Comparison of ENCODE assay signal across 25 cellular contexts in the genomic region with DNA sequence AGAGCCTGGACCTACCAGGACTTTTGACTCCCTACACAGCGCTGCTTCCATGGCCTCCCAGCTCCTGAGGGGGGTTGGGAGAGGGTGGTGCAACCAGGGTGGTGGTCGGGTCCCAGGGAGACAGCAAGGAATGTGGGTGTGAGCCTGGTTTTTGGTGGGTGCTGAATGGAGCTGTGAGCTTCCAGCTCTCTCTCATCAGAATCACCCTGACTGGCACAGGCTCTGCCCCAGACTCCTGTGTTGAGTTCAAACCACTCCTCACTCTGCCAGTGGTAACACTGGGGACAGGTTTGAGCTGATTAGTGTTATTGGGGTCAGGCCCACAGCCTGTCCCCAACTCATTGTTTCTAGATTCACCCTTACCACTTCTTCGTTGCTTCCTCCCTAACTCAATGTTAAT. TPM values are rescaled to one million over a fixed set of nuclear protein-coding genes. Genes with fewer than 3 reads are reported as not detected.
"Had no signal": no experiment of that assay in that cellular context is flagged by ENCODE, and none has a peak within 500 bp of the region (broad histone marks: within the 10 kb centered on the region; RNA-seq: fewer than 3 reads in every experiment).

No MANE protein-coding gene starts in this region.

- H3K4me3 ChIP-seq: gastrocnemius medialis, left lung, neural progenitor cell, psoas muscle, thyroid gland had no signal

- H3K4me1 ChIP-seq: gastrocnemius medialis, left lung, psoas muscle, thyroid gland had no signal

- H3K27me3 ChIP-seq: gastrocnemius medialis, left lung, neural progenitor cell, thyroid gland had no signal

- ATAC-seq: effector memory CD8-positive, alpha-beta T cell; gastrocnemius medialis; left cardiac atrium; left lung; naive thymus-derived CD4-positive, alpha-beta T cell; psoas muscle; right cardiac atrium; stimulated activated naive CD8-positive, alpha-beta T cell treated with anti-CD3 and anti-CD28 coated beads, Interleukin-15, amount 100 ng/mL, for 72 hours had no signal

- H3K27ac Mint-ChIP-seq: effector memory CD8-positive, alpha-beta T cell; naive thymus-derived CD4-positive, alpha-beta T cell; nephron; stimulated activated naive CD8-positive, alpha-beta T cell treated with anti-CD3 and anti-CD28 coated beads, Interleukin-15, amount 100 ng/mL, for 72 hours had no signal

- H3K36me3 ChIP-seq: gastrocnemius medialis, left lung, neural progenitor cell, thyroid gland had no signal

- H3K4me3 Mint-ChIP-seq: effector memory CD8-positive, alpha-beta T cell; naive thymus-derived CD4-positive, alpha-beta T cell; nephron; neural progenitor cell; stimulated activated naive CD8-positive, alpha-beta T cell treated with anti-CD3 and anti-CD28 coated beads, Interleukin-15, amount 100 ng/mL, for 72 hours had no signal

- H3K27ac ChIP-seq: gastrocnemius medialis, left lung, neural progenitor cell, psoas muscle, thyroid gland had no signal

- DNase-seq: cerebellar nuclear complex; cortex of kidney; effector memory CD8-positive, alpha-beta T cell; head of caudate nucleus; left cardiac atrium; mesenchymal stem cell; midbrain; naive thymus-derived CD4-positive, alpha-beta T cell; psoas muscle; right cardiac atrium; small intestine; stimulated activated CD4-positive, alpha-beta T cell treated with anti-CD3 and anti-CD28 coated beads, Interleukin-12 subunit alpha, Interleukin-12 subunit beta, amount 100 ng/mL, for 4 hours; stimulated activated CD4-positive, alpha-beta T cell treated with anti-CD3 and anti-CD28 coated beads, Interleukin-1b, Interleukin-23, amount 100 ng/mL, for 48 hours; stimulated activated CD4-positive, alpha-beta T cell treated with anti-CD3 and anti-CD28 coated beads, Interleukin-4, amount 100 ng/mL, for 1 hour; stimulated activated CD8-positive, alpha-beta memory T cell treated with anti-CD3 and anti-CD28 coated beads, Interleukin-4, amount 100 ng/mL, for 48 hours; stimulated activated naive CD4-positive, alpha-beta T cell; stimulated activated naive CD8-positive, alpha-beta T cell treated with anti-CD3 and anti-CD28 coated beads, Interleukin-15, amount 100 ng/mL, for 72 hours; thyroid gland; trophoblast cell had no signal

- H3K27me3 Mint-ChIP-seq: stimulated activated naive CD8-positive, alpha-beta T cell treated with anti-CD3 and anti-CD28 coated beads, Interleukin-15, amount 100 ng/mL, for 72 hours had no signal

- H3K4me1 Mint-ChIP-seq: naive thymus-derived CD4-positive, alpha-beta T cell; stimulated activated naive CD8-positive, alpha-beta T cell treated with anti-CD3 and anti-CD28 coated beads, Interleukin-15, amount 100 ng/mL, for 72 hours had no signal

- H3K9me3 ChIP-seq: gastrocnemius medialis, left lung, psoas muscle, thyroid gland had no signal

- H3K36me3 Mint-ChIP-seq: naive thymus-derived CD4-positive, alpha-beta T cell; neural progenitor cell had no signal

- H3K9me3 Mint-ChIP-seq: effector memory CD8-positive, alpha-beta T cell; naive thymus-derived CD4-positive, alpha-beta T cell; nephron; neural progenitor cell; stimulated activated naive CD8-positive, alpha-beta T cell treated with anti-CD3 and anti-CD28 coated beads, Interleukin-15, amount 100 ng/mL, for 72 hours had no signal

RNA-seq across cellular contexts. Expression of gene OTOF, which starts 50.3 kb away (rescaled TPM):
- total RNA-seq: kidney epithelial cell, osteocyte had no signal
